Comparison of ENCODE assay signal across 13 cellular contexts in the genomic region with DNA sequence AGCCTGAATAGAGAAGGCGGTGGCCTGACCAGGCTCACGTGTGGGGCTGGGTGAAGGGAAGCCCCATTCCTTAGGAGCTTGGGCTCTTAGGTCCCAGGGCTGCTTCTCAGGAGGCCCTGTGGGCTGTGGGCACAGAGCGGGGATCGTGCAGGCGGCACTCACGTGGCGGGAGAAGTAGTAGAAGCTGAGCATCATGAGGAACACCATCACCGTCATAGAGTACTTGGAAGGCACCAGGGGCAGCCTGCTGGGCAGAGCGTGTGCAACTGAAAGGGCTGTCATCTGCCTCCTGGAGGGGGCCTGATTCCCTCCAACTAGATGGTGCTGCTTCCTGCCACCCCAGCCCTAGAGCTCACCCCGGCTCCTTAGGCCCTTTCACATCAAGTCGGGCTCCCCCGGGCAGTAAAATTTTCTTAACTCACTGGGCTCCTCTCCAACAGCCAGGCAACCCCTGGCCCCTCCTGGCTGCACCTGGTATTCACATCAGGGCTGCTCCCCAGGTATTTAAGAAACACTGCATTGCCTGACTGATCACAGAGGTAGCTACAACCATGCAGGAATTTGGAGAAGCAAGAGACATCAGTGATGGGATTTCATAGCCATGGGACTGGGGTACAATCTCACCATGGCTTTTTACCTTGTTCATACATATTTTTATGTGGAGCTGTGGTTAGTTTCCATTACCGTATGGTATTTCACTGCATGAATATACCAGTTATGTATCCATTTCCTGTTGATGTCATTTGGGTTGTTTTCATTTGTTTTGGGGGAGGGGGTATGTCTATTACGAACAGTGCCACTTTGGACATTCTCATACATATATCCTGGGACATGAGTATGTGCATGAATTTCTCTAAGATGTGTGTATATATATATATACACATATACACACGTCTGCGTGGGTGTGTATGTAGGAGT. TPM values are rescaled to one million over a fixed set of nuclear protein-coding genes. Genes with fewer than 3 reads are reported as not detected.
A peak's percentile ranks its signal among the peaks of the same experiment; 100 is the strongest.
DNase-seq lines count a peak whose midpoint lies in the region; ATAC-seq and TF ChIP-seq lines count a peak whose summit lies in the region.
"Had no signal": no experiment of that assay in that cellular context is flagged by ENCODE, and none has a peak within 500 bp of the region (broad histone marks: within the 10 kb centered on the region; RNA-seq: fewer than 3 reads in every experiment).

No MANE protein-coding gene starts in this region.

- H3K9me3 Mint-ChIP-seq in activated CD8-positive, alpha-beta T cell treated with anti-CD3 and anti-CD28 coated beads, Interleukin-2, amount 10 ng/mL, durations not matched to agents 7 days and 5 days (ENCODE audit: insufficient read depth), result no peaks in the 10 kb centered on the region
- H3K9me3 Mint-ChIP-seq: naive B cell had no signal

- H3K4me1 Mint-ChIP-seq in activated CD8-positive, alpha-beta T cell treated with anti-CD3 and anti-CD28 coated beads, Interleukin-2, amount 10 ng/mL, durations not matched to agents 7 days and 5 days (ENCODE audit: low read depth), result peaks cover 14% of the 10 kb centered on the region

- peaks cover 0 to 11% of the 10 kb centered on the region in 2 donors for H3K4me1 ChIP-seq in right atrium auricular region

- H3K36me3 ChIP-seq in right atrium auricular region, result peaks cover 10% of the 10 kb centered on the region
- H3K36me3 ChIP-seq: cardiac muscle cell had no signal

- DNase-seq in right atrium auricular region (ENCODE audit: low spot score) (peak; percentile 47), left ventricle myocardium superior (no peak), iris pigment epithelial cell (ENCODE audit: low read depth) (peak; percentile 38), Ammon's horn (ENCODE audit: low spot score) (no peak), COLO829 (ENCODE audit: low spot score) (no peak)
- no peak for DNase-seq in activated CD8-positive, alpha-beta T cell treated with anti-CD3 and anti-CD28 coated beads, Interleukin-2, amount 10 ng/mL, durations not matched to agents 7 days and 5 days
- DNase-seq: GOT3, naive B cell, NCI-H1092, OCI-M1 had no signal

- peaks cover 49% of the 10 kb centered on the region for H3K36me3 Mint-ChIP-seq in activated CD8-positive, alpha-beta T cell treated with anti-CD3 and anti-CD28 coated beads, Interleukin-2, amount 10 ng/mL, durations not matched to agents 7 days and 5 days (ENCODE audit: low read depth)

- H3K4me3 Mint-ChIP-seq in activated CD8-positive, alpha-beta T cell treated with anti-CD3 and anti-CD28 coated beads, Interleukin-2, amount 10 ng/mL, durations not matched to agents 7 days and 5 days, result no peak overlapping the region

- no peak for ATAC-seq in left ventricle myocardium superior
- ATAC-seq in activated CD8-positive, alpha-beta T cell treated with anti-CD3 and anti-CD28 coated beads, Interleukin-2, amount 10 ng/mL, durations not matched to agents 7 days and 5 days, result peak; percentile 18
- no peak for ATAC-seq in GM21360 (IDR thresholded peaks at IDR 0.05; ENCODE audit: unreplicated experiment)
- ATAC-seq in esophagus mucosa, result no peak

- peak overlapping the region; percentile 36 for H3K27ac Mint-ChIP-seq in activated CD8-positive, alpha-beta T cell treated with anti-CD3 and anti-CD28 coated beads, Interleukin-2, amount 10 ng/mL, durations not matched to agents 7 days and 5 days

- no peaks in the 10 kb centered on the region for H3K27me3 Mint-ChIP-seq in activated CD8-positive, alpha-beta T cell treated with anti-CD3 and anti-CD28 coated beads, Interleukin-2, amount 10 ng/mL, durations not matched to agents 7 days and 5 days (ENCODE audit: low read depth)
- H3K27me3 Mint-ChIP-seq: naive B cell had no signal

- no peak overlapping the region for H3K4me3 ChIP-seq in right atrium auricular region
- H3K4me3 ChIP-seq: cardiac muscle cell had no signal

- no peak overlapping the region for H3K27ac ChIP-seq in right atrium auricular region
- H3K27ac ChIP-seq: cardiac muscle cell had no signal

- POLR2A ChIA-PET in activated CD8-positive, alpha-beta T cell treated with anti-CD3 and anti-CD28 coated beads, Interleukin-2, amount 10 ng/mL, durations not matched to agents 7 days and 5 days (lab: Charles Lee), result no interaction called here

- intact Hi-C loops in left ventricle myocardium superior (cut with micrococcal nuclease), result loop anchor here (5.0 kb wide), 2 partner anchors 404 to 419 kb away; no protein-coding TSS in a partner anchor

- H3K9me3 ChIP-seq in right atrium auricular region, result no peaks in the 10 kb centered on the region

- TF ChIP-seq CTCF in right atrium auricular region (IDR thresholded peaks at IDR 0.05), result no peak

- H3K27me3 ChIP-seq in right atrium auricular region, result no peaks in the 10 kb centered on the region
- H3K27me3 ChIP-seq: cardiac muscle cell had no signal

- CTCF ChIA-PET in activated CD8-positive, alpha-beta T cell treated with anti-CD3 and anti-CD28 coated beads, Interleukin-2, amount 10 ng/mL, durations not matched to agents 7 days and 5 days (lab: Charles Lee), result interaction anchor here (0.8 to 6.5 kb wide), 10 partner anchors 13 to 417 kb away, joined by 3 to 96 read pairs (median 4); no protein-coding TSS in a partner anchor

RNA-seq across cellular contexts. Expression of gene CENPO, which starts 32.9 kb away (rescaled TPM):
- total RNA-seq in right atrium auricular region (1 to 10 TPM; 1.2 to 1.7 TPM), left ventricle myocardium superior (2.2 TPM), esophagus mucosa (8.7 TPM)
- total RNA-seq in activated CD8-positive, alpha-beta T cell treated with anti-CD3 and anti-CD28 coated beads, Interleukin-2, amount 10 ng/mL, durations not matched to agents 7 days and 5 days, result 10 to 100 TPM; 53.9 to 56.1 TPM

RNA-seq across cellular contexts. Expression of gene PTRHD1, which starts 33.0 kb away (rescaled TPM):
- 10 to 100 TPM; 12.8 to 17.7 TPM for total RNA-seq in right atrium auricular region
- total RNA-seq in left ventricle myocardium superior, result 28.2 TPM
- total RNA-seq in activated CD8-positive, alpha-beta T cell treated with anti-CD3 and anti-CD28 coated beads, Interleukin-2, amount 10 ng/mL, durations not matched to agents 7 days and 5 days, result 10 to 100 TPM; 28.9 to 32.9 TPM
- total RNA-seq in esophagus mucosa, result 34.9 TPM

Comparison
In these comparisons a context has a peak if more than half of its experiments do, and no peak if none do; other contexts are left out.
1. DNase-seq: peak in right atrium auricular region (single experiment) and iris pigment epithelial cell (single experiment); none in left ventricle myocardium superior (single experiment), activated CD8-positive, alpha-beta T cell treated with anti-CD3 and anti-CD28 coated beads, Interleukin-2, amount 10 ng/mL, durations not matched to agents 7 days and 5 days (single experiment), Ammon's horn (single experiment) and COLO829 (single experiment).